ENCODE assay signal across 7 cellular contexts in the genomic region with DNA sequence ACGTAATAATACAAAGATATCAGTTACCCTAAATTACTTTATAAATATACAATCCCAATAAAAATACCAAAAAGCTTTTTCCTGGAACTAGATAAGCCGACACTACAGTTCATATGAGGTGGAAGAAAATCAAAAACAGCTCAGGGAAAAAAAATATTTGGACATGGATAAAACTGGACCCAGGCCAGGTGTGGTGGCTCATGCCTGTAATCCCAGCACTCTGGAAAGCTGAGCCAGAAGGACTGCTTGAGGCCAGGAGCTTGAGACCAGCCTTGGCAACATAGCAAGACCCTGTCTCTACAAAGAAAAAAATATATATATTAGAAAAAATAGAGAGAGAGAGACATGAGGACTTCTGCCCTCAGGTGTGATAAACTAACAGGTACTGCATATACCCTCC. TPM values are rescaled to one million over a fixed set of nuclear protein-coding genes. Genes with fewer than 3 reads are reported as not detected.
"Had no signal": no experiment of that assay in that cellular context is flagged by ENCODE, and none has a peak within 500 bp of the region (broad histone marks: within the 10 kb centered on the region; RNA-seq: fewer than 3 reads in every experiment).

No MANE protein-coding gene starts in this region.

RNA-seq across cellular contexts. Expression of a gene that starts 26.7 kb away (rescaled TPM):
- total RNA-seq: LHCN-M2, M059J, OCI-LY7, PC-9, Right ventricle myocardium inferior, RPMI7951, SJCRH30 had no signal
